Comparison of ENCODE assay signal across 8 cellular contexts in the genomic region with DNA sequence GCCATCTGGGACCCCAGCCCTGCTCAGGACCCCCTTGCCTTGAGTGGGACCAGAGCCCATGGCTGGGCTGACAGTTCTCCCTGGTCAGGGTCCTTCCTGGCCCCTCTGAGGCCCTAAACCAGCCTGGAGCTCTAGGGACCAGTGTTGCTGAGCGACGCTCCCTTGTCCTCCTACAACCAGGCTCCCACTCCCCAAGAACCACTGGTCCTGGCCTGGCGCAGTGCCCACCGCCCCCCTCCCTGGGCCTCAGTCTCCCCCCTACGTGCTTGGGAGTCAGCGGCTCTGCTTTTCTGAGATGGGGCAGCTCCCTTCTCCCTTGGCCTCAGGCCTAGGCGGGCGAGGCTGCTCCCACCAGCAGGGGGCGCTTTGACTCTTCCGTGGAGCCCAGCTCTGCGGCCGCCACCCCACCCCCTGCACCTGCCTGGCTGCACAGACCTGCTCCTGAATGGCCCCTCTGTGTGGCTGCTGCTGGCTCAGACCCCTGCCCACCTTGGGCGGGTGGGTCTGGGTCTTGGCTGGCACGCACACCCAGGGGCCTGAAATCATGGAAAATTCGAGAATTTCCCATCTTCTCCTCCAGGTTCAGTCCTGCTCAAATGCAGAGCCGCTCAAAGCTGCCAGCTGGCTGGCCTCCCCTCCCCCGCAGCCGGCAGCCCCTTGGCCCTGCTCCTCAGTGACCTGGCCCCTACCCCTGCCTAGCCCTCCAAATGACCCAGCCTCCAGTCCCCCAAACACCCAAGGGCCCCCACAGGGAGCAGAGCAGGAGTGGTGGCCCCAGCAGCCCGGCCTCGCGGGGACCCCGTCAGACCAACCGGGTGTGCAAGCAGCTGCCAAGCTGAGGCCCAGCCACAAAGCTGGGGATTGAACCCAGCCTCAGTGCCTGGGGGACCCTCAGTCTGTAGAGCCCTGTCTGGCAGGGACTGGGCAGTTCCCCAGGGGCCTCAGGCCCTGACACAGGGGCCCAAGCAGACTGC. TPM values are rescaled to one million over a fixed set of nuclear protein-coding genes. Genes with fewer than 3 reads are reported as not detected.
DNase-seq lines count a peak whose midpoint lies in the region; ATAC-seq and TF ChIP-seq lines count a peak whose summit lies in the region.

No MANE protein-coding gene starts in this region.

- no peak overlapping the region for H4K91ac ChIP-seq in neuronal stem cell (ENCODE audit: low read depth, low read length, poor library complexity)

- H3K4me2 ChIP-seq in neuronal stem cell (ENCODE audit: insufficient read depth, low read length, poor library complexity, severe bottlenecking) = no peak overlapping the region

- peak overlapping the region; percentile 83 for H3K18ac ChIP-seq in neuronal stem cell (ENCODE audit: low read length)

- H3K27me3 Mint-ChIP-seq in activated T-cell treated with anti-CD3 and anti-CD28 coated beads, Interleukin-2, amount 50 U/mL, for 72 hours (ENCODE audit: low read depth) = no peaks in the 10 kb centered on the region

- intact Hi-C loops in stomach (cut with DNase I; ENCODE audit: low total_unique reads) = no loop called here

- H3K27me3 ChIP-seq in GM06990 (replicated peaks; ENCODE audit: control insufficient read depth, insufficient read depth, low read length) = no peaks in the 10 kb centered on the region
- H3K27me3 ChIP-seq in HL-60 (ENCODE audit: insufficient read depth, poor library complexity, severe bottlenecking) = no peaks in the 10 kb centered on the region
- peaks cover 0 to 8% (median 5%) of the 10 kb centered on the region in 3 experiments for H3K27me3 ChIP-seq in neuronal stem cell (ENCODE audit: control insufficient read depth in 3 of 3, insufficient read depth in 3 of 3, low read depth in 1 of 3, low read length in 3 of 3)
- H3K27me3 ChIP-seq in stomach = no peaks in the 10 kb centered on the region

- no peaks in the 10 kb centered on the region for H3K79me1 ChIP-seq in neuronal stem cell (ENCODE audit: low read depth, low read length)

- no peak overlapping the region for H4K8ac ChIP-seq in neuronal stem cell (ENCODE audit: low read depth, low read length)

- ATAC-seq in activated T-cell treated with anti-CD3 and anti-CD28 coated beads, Interleukin-2, amount 50 U/mL, for 72 hours (replicated peaks in 1 of 2) = peak; percentile 89 to 90
- no peak for ATAC-seq in GM19463 (IDR thresholded peaks at IDR 0.05; ENCODE audit: unreplicated experiment)

- H3K9me3 ChIP-seq in neuronal stem cell (replicated peaks in 1 of 2; ENCODE audit: control insufficient read depth in 2 of 2, insufficient read depth in 1 of 2, low read depth in 1 of 2, low read length in 2 of 2) (no peaks in the 10 kb centered on the region), stomach (no peaks in the 10 kb centered on the region)

- no peaks in the 10 kb centered on the region for H3K9me3 Mint-ChIP-seq in activated T-cell treated with anti-CD3 and anti-CD28 coated beads, Interleukin-2, amount 50 U/mL, for 72 hours

- H2AFZ ChIP-seq in neuronal stem cell (ENCODE audit: low read length) = peak overlapping the region; percentile 88

- no peak overlapping the region for H3K27ac ChIP-seq in HL-60 (replicated peaks)
- H3K27ac ChIP-seq in neuronal stem cell (replicated peaks; ENCODE audit: low read length) = no peak overlapping the region
- peak overlapping the region in 4 of 5 donors; percentile 69 to 88 (median 84) for H3K27ac ChIP-seq in stomach

- H3K4me1 Mint-ChIP-seq in activated T-cell treated with anti-CD3 and anti-CD28 coated beads, Interleukin-2, amount 50 U/mL, for 72 hours (ENCODE audit: low read depth) = peaks cover 4% of the 10 kb centered on the region

- no peak for TF ChIP-seq EP300 in stomach (IDR thresholded peaks at IDR 0.05)

- H2BK5ac ChIP-seq in neuronal stem cell (ENCODE audit: low read length) = peak overlapping the region; percentile 88

- H3K4me1 ChIP-seq in neuronal stem cell (ENCODE audit: control insufficient read depth in 2 of 2, insufficient read depth in 1 of 2, low read depth in 1 of 2, low read length in 2 of 2) (peaks cover 1 to 5% of the 10 kb centered on the region in 2 donors), stomach (peaks cover 18 to 49% (median 41%) of the 10 kb centered on the region in 4 donors)

- peak overlapping the region; percentile 98 for H2BK12ac ChIP-seq in neuronal stem cell (ENCODE audit: low read length)

- TF ChIP-seq CTCF in GM06990 (IDR thresholded peaks at IDR 0.05; ENCODE audit: insufficient read depth, low read length, poor library complexity, severe bottlenecking) = peak; percentile 95
- peak; percentile 42 for TF ChIP-seq CTCF in HL-60 (IDR thresholded peaks at IDR 0.05; ENCODE audit: insufficient read depth, low read length)
- TF ChIP-seq CTCF in fibroblast of mammary gland (conservative IDR thresholded peaks at IDR 0.05; ENCODE audit: control insufficient read depth, insufficient read depth, low read depth, low read length) = peak; percentile 72
- peak in 6 of 7 experiments; percentile 6 to 96 (median 81) for TF ChIP-seq CTCF in stomach (IDR thresholded peaks at IDR 0.05)

- peak overlapping the region; percentile 80 for H3K23ac ChIP-seq in neuronal stem cell (ENCODE audit: low read depth, low read length, poor library complexity)

- H2BK15ac ChIP-seq in neuronal stem cell (ENCODE audit: low read length) = peak overlapping the region; percentile 98

- H3K4me3 ChIP-seq in GM06990 (replicated peaks; ENCODE audit: low read depth, low read length) = no peak overlapping the region
- no peak overlapping the region for H3K4me3 ChIP-seq in HL-60 (replicated peaks; ENCODE audit: insufficient read depth, low read length)
- no peak overlapping the region for H3K4me3 ChIP-seq in fibroblast of mammary gland (ENCODE audit: control insufficient read depth, low read depth, low read length)
- no peak overlapping the region for H3K4me3 ChIP-seq in neuronal stem cell (ENCODE audit: low read length in 2 of 2)
- no peak overlapping the region for H3K4me3 ChIP-seq in stomach

- DNase-seq in GM06990 (ENCODE audit: extremely low read depth, insufficient read length) (peak; percentile 66), HL-60 (ENCODE audit: low read depth in 1 of 2, low spot score in 1 of 2) (peak in 1 of 2 experiments; percentile 68), fibroblast of mammary gland (ENCODE audit: low read depth) (peak; percentile 66), neuronal stem cell (ENCODE audit: low spot score) (peak; percentile 82), stomach (peak; percentile 82)
- peak; percentile 80 to 87 for DNase-seq in activated T-cell treated with anti-CD3 and anti-CD28 coated beads, Interleukin-2, amount 50 U/mL, for 72 hours

- H3K36me3 ChIP-seq in GM06990 (ENCODE audit: control insufficient read depth, insufficient read depth, low read length) (peaks cover 45% of the 10 kb centered on the region), neuronal stem cell (replicated peaks in 1 of 2; ENCODE audit: control insufficient read depth in 2 of 2, insufficient read depth in 2 of 2, low read length in 2 of 2) (no peaks in the 10 kb centered on the region), stomach (peaks cover 0 to 50% (median 36%) of the 10 kb centered on the region in 4 donors)

- H3K27ac Mint-ChIP-seq in activated T-cell treated with anti-CD3 and anti-CD28 coated beads, Interleukin-2, amount 50 U/mL, for 72 hours = no peak overlapping the region

- H2BK120ac ChIP-seq in neuronal stem cell (ENCODE audit: low read depth, low read length) = peak overlapping the region; percentile 87

- H3K36me3 Mint-ChIP-seq in activated T-cell treated with anti-CD3 and anti-CD28 coated beads, Interleukin-2, amount 50 U/mL, for 72 hours (ENCODE audit: insufficient read depth in 2 of 2) = no peaks in the 10 kb centered on the region

- peak overlapping the region; percentile 89 for H3K4ac ChIP-seq in neuronal stem cell (ENCODE audit: low read length)

- peak overlapping the region; percentile 75 for H3K14ac ChIP-seq in neuronal stem cell (ENCODE audit: low read length)

- H2AK5ac ChIP-seq in neuronal stem cell (ENCODE audit: low read depth, low read length) = peak overlapping the region; percentile 97

- H3K9ac ChIP-seq in neuronal stem cell (ENCODE audit: low read depth, low read length, poor library complexity) = peak overlapping the region; percentile 50

- WGBS in neuronal stem cell (ENCODE audit: extremely low coverage in 2 of 2, insufficient read length in 2 of 2, insufficient replicate concordance in 1 of 2), 2 donors = no CpG with 5 or more reads among the region's 23 CpGs
- 32 to 44% (median 39%) methylated on average over 15 to 23 of the region's 23 CpGs for WGBS in stomach, 5 donors

- no peak overlapping the region for H3K4me3 Mint-ChIP-seq in activated T-cell treated with anti-CD3 and anti-CD28 coated beads, Interleukin-2, amount 50 U/mL, for 72 hours

- no peak for TF ChIP-seq POLR2A in stomach (IDR thresholded peaks at IDR 0.05)

RNA-seq across cellular contexts. Expression of gene PRR33, which starts 9.1 kb away (rescaled TPM):
- polyA plus RNA-seq in PFSK-1 (2012; ENCODE audit: insufficient read length, low read depth) = 1.3 TPM
- not detected for total RNA-seq in activated T-cell treated with anti-CD3 and anti-CD28 coated beads, Interleukin-2, amount 50 U/mL, for 72 hours
- not detected for polyA plus RNA-seq in neuronal stem cell (2013, experiment 1 of 2)
- not detected for polyA plus RNA-seq in neuronal stem cell (2013, experiment 2 of 2)
- total RNA-seq in stomach = not detected
- under 1 TPM in 1 of 3 donors, not detected in 2; 0.03 TPM for polyA plus RNA-seq in stomach

RNA-seq across cellular contexts. Expression of gene LSP1, which starts 29.7 kb away (rescaled TPM):
- 50.1 TPM for polyA plus RNA-seq in PFSK-1 (2012; ENCODE audit: insufficient read length, low read depth)
- total RNA-seq in activated T-cell treated with anti-CD3 and anti-CD28 coated beads, Interleukin-2, amount 50 U/mL, for 72 hours = 100 to 1,000 TPM; 301 to 312 TPM
- polyA plus RNA-seq in neuronal stem cell (2013, experiment 1 of 2) = 0.13 TPM
- polyA plus RNA-seq in neuronal stem cell (2013, experiment 2 of 2) = 0.73 TPM
- 10 to 100 TPM in 4 of 5 donors, 1 to 10 TPM in 1; 9.8 to 78.8 (median 46.8) TPM for total RNA-seq in stomach
- polyA plus RNA-seq in stomach = 100 to 1,000 TPM in 2 of 3 donors, 10 to 100 TPM in 1; 29.0 to 239 (median 155) TPM

RNA-seq across cellular contexts. Expression of gene TNNT3, which starts 37.0 kb away (rescaled TPM):
- not detected for polyA plus RNA-seq in PFSK-1 (2012; ENCODE audit: insufficient read length, low read depth)
- total RNA-seq in activated T-cell treated with anti-CD3 and anti-CD28 coated beads, Interleukin-2, amount 50 U/mL, for 72 hours = 10 to 100 TPM in 1 of 2 donors, 1 to 10 TPM in 1; 5.6 to 15.5 TPM
- 0.49 TPM for polyA plus RNA-seq in neuronal stem cell (2013, experiment 1 of 2)
- 0.32 TPM for polyA plus RNA-seq in neuronal stem cell (2013, experiment 2 of 2)
- 1 to 10 TPM in 2 of 5 donors, not detected in 3; 2.3 to 7.2 TPM for total RNA-seq in stomach
- polyA plus RNA-seq in stomach = 10 to 100 TPM in 1 of 3 donors, 1 to 10 TPM in 1, under 1 TPM in 1; 0.75 to 14.5 (median 3.1) TPM

RNA-seq across cellular contexts. Expression of gene TNNI2, which starts 43.8 kb away (rescaled TPM):
- polyA plus RNA-seq in PFSK-1 (2012; ENCODE audit: insufficient read length, low read depth) = 1.8 TPM
- 1 to 10 TPM; 1.2 TPM for total RNA-seq in activated T-cell treated with anti-CD3 and anti-CD28 coated beads, Interleukin-2, amount 50 U/mL, for 72 hours
- polyA plus RNA-seq in neuronal stem cell (2013, experiment 1 of 2) = 0.13 TPM
- not detected for polyA plus RNA-seq in neuronal stem cell (2013, experiment 2 of 2)
- 1 to 10 TPM in 1 of 5 donors, not detected in 4; 7.2 TPM for total RNA-seq in stomach
- 10 to 100 TPM in 2 of 3 donors, under 1 TPM in 1; 0.93 to 23.4 (median 17.0) TPM for polyA plus RNA-seq in stomach

RNA-seq across cellular contexts. Expression of gene SYT8, which starts 47.8 kb away (rescaled TPM):
- polyA plus RNA-seq in PFSK-1 (2012; ENCODE audit: insufficient read length, low read depth) = not detected
- not detected for total RNA-seq in activated T-cell treated with anti-CD3 and anti-CD28 coated beads, Interleukin-2, amount 50 U/mL, for 72 hours
- not detected for polyA plus RNA-seq in neuronal stem cell (2013, experiment 1 of 2)
- not detected for polyA plus RNA-seq in neuronal stem cell (2013, experiment 2 of 2)
- 10 to 100 TPM in 1 of 5 donors, 1 to 10 TPM in 1, under 1 TPM in 3; 0.72 to 13.4 (median 0.92) TPM for total RNA-seq in stomach
- polyA plus RNA-seq in stomach = 10 to 100 TPM in 1 of 3 donors, 1 to 10 TPM in 2; 1.7 to 77.3 (median 3.7) TPM

Comparison
In these comparisons a context has a peak if more than half of its experiments do, and no peak if none do; other contexts are left out.
1. CTCF ChIP-seq: peak in every context shown above with its lines; median percentile 95 in GM06990; 81 in stomach; 72 in fibroblast of mammary gland; 42 in HL-60.
2. H3K27ac ChIP-seq: peak in stomach (4 of 5); none in HL-60 (single experiment) and neuronal stem cell (single experiment).